In the genomic region with DNA sequence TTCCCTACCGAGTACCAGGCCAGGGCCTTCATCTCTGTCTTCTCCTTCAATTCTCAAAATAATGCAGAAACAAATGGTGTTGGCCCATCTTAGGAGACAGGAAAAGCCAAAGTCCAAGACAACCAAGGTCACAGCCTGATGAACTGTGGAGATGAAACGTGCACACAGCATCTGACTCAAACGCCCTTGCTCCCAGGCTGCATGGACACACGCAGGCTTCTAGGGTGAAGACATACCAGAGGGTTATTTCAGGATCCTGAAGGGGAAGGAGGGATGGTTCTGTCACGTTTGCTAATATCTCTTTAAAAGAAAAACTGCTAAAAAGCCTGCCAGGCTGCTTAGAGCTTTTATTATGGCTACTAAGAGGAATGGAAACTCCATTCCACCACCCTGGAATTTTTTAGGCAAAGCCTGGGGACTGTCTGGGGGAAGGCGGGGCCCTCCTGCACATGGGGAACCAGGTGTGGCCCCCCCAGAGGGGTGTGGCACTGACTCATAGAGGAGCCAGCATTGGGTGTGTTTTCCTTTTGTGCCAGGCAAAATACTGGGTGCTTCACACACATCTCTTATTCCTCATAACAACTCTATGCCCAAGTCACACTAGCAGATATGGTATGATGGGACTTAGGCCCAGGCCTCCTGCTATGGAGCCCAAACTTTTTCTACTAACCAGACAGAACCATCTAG, we compare ENCODE assay signal across 16 cellular contexts.
DNase-seq lines count a peak whose midpoint lies in the region; ATAC-seq and TF ChIP-seq lines count a peak whose summit lies in the region.
"Had no signal": no experiment of that assay in that cellular context is flagged by ENCODE, and none has a peak within 500 bp of the region (broad histone marks: within the 10 kb centered on the region; RNA-seq: fewer than 3 reads in every experiment).

No MANE protein-coding gene starts in this region.

- peaks cover 14% of the 10 kb centered on the region; the same call in 1 of the 2 replicates for H3F3A ChIP-seq in PC-9 (ENCODE audit: insufficient read depth, low read depth)

- H3K9me3 ChIP-seq in PC-9 (ENCODE audit: insufficient read depth, low read depth) (no peaks in the 10 kb centered on the region), esophagus (ENCODE audit: control insufficient read depth in 2 of 2, insufficient read depth in 1 of 2, low read depth in 1 of 2, low read length in 1 of 2) (no peaks in the 10 kb centered on the region)
- H3K9me3 ChIP-seq: BE2C had no signal

- peak overlapping the region; percentile 3; the same call in 1 of the 2 replicates for H3K4me2 ChIP-seq in PC-9

- TF ChIP-seq CTCF in PC-9 (conservative IDR thresholded peaks at IDR 0.05) (no peak), GM10266 (IDR thresholded peaks at IDR 0.05; ENCODE audit: control insufficient read depth, insufficient read depth, low read depth, missing control alignments) (no peak)

- no peaks in the 10 kb centered on the region for H3K27me3 ChIP-seq in PC-9 (ENCODE audit: insufficient read depth, low read depth)
- no peaks in the 10 kb centered on the region for H3K27me3 ChIP-seq in esophagus (ENCODE audit: control insufficient read depth in 1 of 2, insufficient read depth in 2 of 2, low read length in 2 of 2)
- H3K27me3 ChIP-seq: BE2C had no signal

- BruUV-seq in PC-9 (replicated peaks; lab: Mats Ljungman, UMichigan) = no TSS peak

- POLR2A ChIA-PET in PC-9 (lab: Charles Lee; ENCODE audit: unreplicated experiment) = interaction anchor here (0.6 kb wide), 1 partner anchor 94 kb away, joined by 4 read pairs; no protein-coding TSS in a partner anchor

- WGBS in esophagus, 2 donors = 50 to 57% methylated on average over 6 of the region's 6 CpGs

- intact Hi-C loops in PC-9 (cut with micrococcal nuclease; ENCODE audit: unreplicated experiment) (loop anchor here (2.0 kb wide), 1 partner anchor 86 kb away; no protein-coding TSS in a partner anchor), posterior vena cava (cut with DNase I) (no loop called here)

- no peak overlapping the region for H2AFZ ChIP-seq in PC-9

- H3K4me1 ChIP-seq in PC-9 (replicated peaks; ENCODE audit: insufficient read depth) = peaks cover 18% of the 10 kb centered on the region
- H3K4me1 ChIP-seq in esophagus (ENCODE audit: control insufficient read depth in 2 of 2, insufficient read depth in 2 of 2, low read length in 1 of 2) = peaks cover 0 to 14% of the 10 kb centered on the region in 2 donors
- H3K4me1 ChIP-seq: BE2C had no signal

- no peaks in the 10 kb centered on the region for H4K20me1 ChIP-seq in PC-9 (ENCODE audit: insufficient read depth)

- H3K9me2 ChIP-seq in PC-9 (ENCODE audit: insufficient read depth) = no peaks in the 10 kb centered on the region

- ATAC-seq in HG03196 (IDR thresholded peaks at IDR 0.05; ENCODE audit: unreplicated experiment) = no peak
- ATAC-seq: left lobe of liver had no signal

- CTCF ChIA-PET in PC-9 (lab: Charles Lee) = interaction anchor here (0.6 kb wide), 1 partner anchor 23 kb away, joined by 3 read pairs; no protein-coding TSS in a partner anchor

- H3K4me3 ChIP-seq in PC-9 (no peak overlapping the region), esophagus (ENCODE audit: low read depth in 1 of 2, low read length in 2 of 2) (no peak overlapping the region)

- peak overlapping the region; percentile 7; the same call in 1 of the 2 replicates for H3K27ac ChIP-seq in PC-9
- peak overlapping the region; percentile 72 to 94 for H3K27ac ChIP-seq in esophagus (ENCODE audit: low read depth in 2 of 2, low read length in 1 of 2)

- DNase-seq in EH (ENCODE audit: low read depth) = peak; percentile 78
- peak; percentile 57 to 84 for DNase-seq in PC-9
- peak; percentile 16 for DNase-seq in posterior vena cava (ENCODE audit: low spot score)
- no peak for DNase-seq in GM10266 (ENCODE audit: extremely low spot score)
- DNase-seq in DMS 273 (lab: John Stamatoyannopoulos, UW; ENCODE audit: unreplicated experiment) = no peak
- no peak for DNase-seq in OCI-M2 (lab: John Stamatoyannopoulos, UW; ENCODE audit: unreplicated experiment)
- DNase-seq: activated CD8-positive, alpha-beta memory T cell treated with anti-CD3 and anti-CD28 coated beads for 24 hours; activated naive CD4-positive, alpha-beta T cell treated with anti-CD3 and anti-CD28 coated beads, Interleukin-2, amount 10 ng/mL, durations not matched to agents 7 days and 5 days; BE2C; cortex of kidney; glutamatergic neuron; KBM-7; occipital lobe had no signal

- H3K36me3 ChIP-seq in PC-9 (ENCODE audit: low read depth) (0 out of 2 replicates have a peak, but pooled peaks cover 17% of the 10 kb centered on the region), esophagus (ENCODE audit: control insufficient read depth in 2 of 2, insufficient read depth in 2 of 2, low read length in 1 of 2) (peaks cover 0 to 10% of the 10 kb centered on the region in 2 donors)

- H3K79me2 ChIP-seq in PC-9 (ENCODE audit: low read depth) = no peaks in the 10 kb centered on the region

Comparison
In these comparisons a context has a peak if more than half of its experiments do, and no peak if none do; other contexts are left out.
1. DNase-seq: peak in EH (single experiment), PC-9 (2 of 2) and posterior vena cava (single experiment); none in GM10266 (single experiment), DMS 273 (single experiment) and OCI-M2 (single experiment).